Comparison of ENCODE assay signal across 8 cellular contexts in the genomic region with DNA sequence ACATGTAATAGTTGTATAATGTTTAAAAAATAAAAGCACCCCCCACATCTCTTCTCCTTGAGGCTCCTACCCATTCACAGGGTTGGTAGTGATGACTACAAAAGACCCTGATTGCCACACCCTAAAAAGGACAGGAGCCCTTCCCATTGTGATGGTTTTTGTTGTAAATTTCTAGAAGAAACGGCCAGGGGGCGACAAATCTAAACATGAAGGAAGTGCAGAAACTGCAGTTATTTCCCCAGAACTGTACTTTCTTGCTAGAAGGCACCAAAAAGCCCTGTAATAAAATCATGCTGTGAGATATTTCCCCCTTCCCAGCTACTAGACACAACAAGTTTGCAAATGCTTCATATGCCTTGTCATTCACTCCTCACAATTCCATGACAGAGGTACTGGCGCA. TPM values are rescaled to one million over a fixed set of nuclear protein-coding genes. Genes with fewer than 3 reads are reported as not detected.
DNase-seq lines count a peak whose midpoint lies in the region; ATAC-seq and TF ChIP-seq lines count a peak whose summit lies in the region.

No MANE protein-coding gene starts in this region.

- no peak overlapping the region for H3K27ac ChIP-seq in RWPE2 (ENCODE audit: poor library complexity, severe bottlenecking)
- no peak overlapping the region for H3K27ac ChIP-seq in uterus

- DNase-seq in stimulated activated CD4-positive, alpha-beta T cell treated with anti-CD3 and anti-CD28 coated beads, Interleukin-15, amount 100 ng/mL, for 24 hours = peak; percentile 12
- no peak for DNase-seq in stimulated activated CD4-positive, alpha-beta T cell treated with anti-CD3 and anti-CD28 coated beads, Interleukin-1b, Interleukin-23, amount 100 ng/mL, for 48 hours
- DNase-seq in RWPE2 (ENCODE audit: low spot score) (no peak), fibroblast of pulmonary artery (ENCODE audit: low read depth) (peak; percentile 74), uterus (no peak), NCI-H1436 treated with DMSO at 0.1 percent for 48 hours (lab: John Stamatoyannopoulos, UW) (no peak)

- 0 out of 3 replicates have a peak, but pooled peaks have one; percentile 17 for ATAC-seq in RWPE2 (ENCODE audit: low read depth)
- no peak for ATAC-seq in HG02642 (IDR thresholded peaks at IDR 0.05; ENCODE audit: poor library complexity, unreplicated experiment)
- ATAC-seq in GM21717 (IDR thresholded peaks at IDR 0.05; ENCODE audit: unreplicated experiment) = no peak

- H3K36me3 ChIP-seq in RWPE2 (ENCODE audit: low read depth) (no peaks in the 10 kb centered on the region), uterus (no peaks in the 10 kb centered on the region)

- H3K27me3 ChIP-seq in RWPE2 (ENCODE audit: insufficient read depth, poor library complexity, severe bottlenecking) = no peaks in the 10 kb centered on the region
- no peaks in the 10 kb centered on the region for H3K27me3 ChIP-seq in uterus

- H3K4me1 ChIP-seq in RWPE2 (ENCODE audit: insufficient read depth, poor library complexity, severe bottlenecking) = peaks cover 16% of the 10 kb centered on the region
- no peaks in the 10 kb centered on the region for H3K4me1 ChIP-seq in uterus

- intact Hi-C loops in uterus (cut with DNase I; ENCODE audit: low total_unique reads) = no loop called here

- no peak overlapping the region for H3K4me3 ChIP-seq in RWPE2 (ENCODE audit: severe bottlenecking)
- no peak overlapping the region for H3K4me3 ChIP-seq in fibroblast of pulmonary artery (replicated peaks; ENCODE audit: low read depth, low read length)
- H3K4me3 ChIP-seq in uterus = no peak overlapping the region

- TF ChIP-seq CTCF in RWPE2 (IDR thresholded peaks at IDR 0.05; ENCODE audit: poor library complexity, severe bottlenecking) (peak; percentile 70), fibroblast of pulmonary artery (IDR thresholded peaks at IDR 0.05; ENCODE audit: low read length, missing control alignments) (peak; percentile 69), uterus (IDR thresholded peaks at IDR 0.05) (peak in 3 of 4 experiments; percentile 7 to 47 (median 22))

- H3K9me3 ChIP-seq in RWPE2 (ENCODE audit: severe bottlenecking) (no peaks in the 10 kb centered on the region), uterus (no peaks in the 10 kb centered on the region)

- no peak for TF ChIP-seq POLR2A in uterus (IDR thresholded peaks at IDR 0.05)

RNA-seq across cellular contexts. Expression of a gene that starts 10.8 kb away (rescaled TPM):
- total RNA-seq in uterus = 10 to 100 TPM in 3 of 4 donors, 1 to 10 TPM in 1; 7.7 to 62.1 (median 27.8) TPM

RNA-seq across cellular contexts. Expression of a gene that starts 17.7 kb away (rescaled TPM):
- 10 to 100 TPM; 10.5 to 30.2 (median 22.8) TPM for total RNA-seq in uterus

Comparison
In these comparisons a context has a peak if more than half of its experiments do, and no peak if none do; other contexts are left out.
1. DNase-seq: peak in stimulated activated CD4-positive, alpha-beta T cell treated with anti-CD3 and anti-CD28 coated beads, Interleukin-15, amount 100 ng/mL, for 24 hours (single experiment) and fibroblast of pulmonary artery (single experiment); none in stimulated activated CD4-positive, alpha-beta T cell treated with anti-CD3 and anti-CD28 coated beads, Interleukin-1b, Interleukin-23, amount 100 ng/mL, for 48 hours (single experiment), RWPE2 (single experiment), uterus (0 of 2) and NCI-H1436 treated with DMSO at 0.1 percent for 48 hours (single experiment).
2. Peak in every context shown above with its lines, with median percentiles within 50 percentile points of each other: CTCF ChIP-seq.